In genomic region chr11:78325274-78325781, GRCh38 we compare ENCODE assay signal across 10 cellular contexts.
A peak's percentile ranks its signal among the peaks of the same experiment; 100 is the strongest.
DNase-seq lines count a peak whose midpoint lies in the region; ATAC-seq and TF ChIP-seq lines count a peak whose summit lies in the region.
"Had no signal": no experiment of that assay in that cellular context is flagged by ENCODE, and none has a peak within 500 bp of the region (broad histone marks: within the 10 kb centered on the region; RNA-seq: fewer than 3 reads in every experiment).

No MANE protein-coding gene starts in this region.

- peak; percentile 60 for ATAC-seq in HG03354 (IDR thresholded peaks at IDR 0.05; ENCODE audit: poor library complexity, severe bottlenecking, unreplicated experiment)
- ATAC-seq in activated T-cell treated with anti-CD3 and anti-CD28 coated beads, Interleukin-2, amount 50 U/mL, for 72 hours (replicated peaks in 1 of 2): peak; percentile 92

- peaks cover 35% of the 10 kb centered on the region for H3K36me3 Mint-ChIP-seq in activated naive CD4-positive, alpha-beta T cell treated with anti-CD3 and anti-CD28 coated beads, Interleukin-2, amount 10 ng/mL, durations not matched to agents 7 days and 5 days
- H3K36me3 Mint-ChIP-seq in activated T-cell treated with anti-CD3 and anti-CD28 coated beads, Interleukin-2, amount 50 U/mL, for 72 hours (ENCODE audit: insufficient read depth in 2 of 2): peaks cover 2 to 8% of the 10 kb centered on the region in 2 donors
- no peaks in the 10 kb centered on the region for H3K36me3 Mint-ChIP-seq in Calu3 (ENCODE audit: insufficient read depth, unreplicated experiment)

- peaks cover 45% of the 10 kb centered on the region for H3K4me1 Mint-ChIP-seq in activated naive CD4-positive, alpha-beta T cell treated with anti-CD3 and anti-CD28 coated beads, Interleukin-2, amount 10 ng/mL, durations not matched to agents 7 days and 5 days
- H3K4me1 Mint-ChIP-seq in activated T-cell treated with anti-CD3 and anti-CD28 coated beads, Interleukin-2, amount 50 U/mL, for 72 hours (ENCODE audit: low read depth): peaks cover 72% of the 10 kb centered on the region
- H3K4me1 Mint-ChIP-seq in Calu3 (ENCODE audit: low read depth, unreplicated experiment): no peaks in the 10 kb centered on the region

- BruUV-seq in Calu3 (replicated peaks; lab: Mats Ljungman, UMichigan): no TSS peak

- H3K27me3 Mint-ChIP-seq in activated naive CD4-positive, alpha-beta T cell treated with anti-CD3 and anti-CD28 coated beads, Interleukin-2, amount 10 ng/mL, durations not matched to agents 7 days and 5 days: no peaks in the 10 kb centered on the region
- no peaks in the 10 kb centered on the region for H3K27me3 Mint-ChIP-seq in activated T-cell treated with anti-CD3 and anti-CD28 coated beads, Interleukin-2, amount 50 U/mL, for 72 hours (ENCODE audit: low read depth)
- no peaks in the 10 kb centered on the region for H3K27me3 Mint-ChIP-seq in Calu3 (ENCODE audit: unreplicated experiment)
- H3K27me3 Mint-ChIP-seq: brain had no signal

- CTCF ChIA-PET in activated naive CD4-positive, alpha-beta T cell treated with anti-CD3 and anti-CD28 coated beads, Interleukin-2, amount 10 ng/mL, durations not matched to agents 7 days and 5 days (lab: Charles Lee): interaction anchor here (1.0 kb wide), 1 partner anchor 27 kb away, joined by 3 read pairs; no protein-coding TSS in a partner anchor
- CTCF ChIA-PET in Calu3 (lab: Charles Lee): no interaction called here

- DNase-seq in activated naive CD4-positive, alpha-beta T cell treated with anti-CD3 and anti-CD28 coated beads, Interleukin-2, amount 10 ng/mL, durations not matched to agents 7 days and 5 days: peak; percentile 37
- DNase-seq in activated naive CD4-positive, alpha-beta T cell treated with anti-CD3 and anti-CD28 coated beads, Interleukin-2, amount 50 U/mL, for 16 hours: no peak
- DNase-seq in activated T-cell treated with anti-CD3 and anti-CD28 coated beads, Interleukin-2, amount 50 U/mL, for 72 hours: peak; percentile 38 to 40
- DNase-seq in Calu3 (no peak), RKO (ENCODE audit: low spot score) (no peak), anterior cingulate cortex (lab: John Stamatoyannopoulos, UW) (no peak), NCI-H1092 treated with DMSO at 0.1 percent for 48 hours (lab: John Stamatoyannopoulos, UW) (no peak)
- DNase-seq: NCI-H2227 treated with DMSO at 0.1 percent for 48 hours had no signal

- no peak for TF ChIP-seq CTCF in Calu3 (IDR thresholded peaks at IDR 0.05; ENCODE audit: unreplicated experiment)

- H3K9me3 Mint-ChIP-seq in activated naive CD4-positive, alpha-beta T cell treated with anti-CD3 and anti-CD28 coated beads, Interleukin-2, amount 10 ng/mL, durations not matched to agents 7 days and 5 days: no peaks in the 10 kb centered on the region
- H3K9me3 Mint-ChIP-seq in activated T-cell treated with anti-CD3 and anti-CD28 coated beads, Interleukin-2, amount 50 U/mL, for 72 hours: no peaks in the 10 kb centered on the region
- H3K9me3 Mint-ChIP-seq in Calu3 (ENCODE audit: low read depth, unreplicated experiment): no peaks in the 10 kb centered on the region

- intact Hi-C loops in Calu3 (cut with micrococcal nuclease; ENCODE audit: unreplicated experiment): no loop called here

- peak overlapping the region; percentile 87 for H3K27ac Mint-ChIP-seq in activated naive CD4-positive, alpha-beta T cell treated with anti-CD3 and anti-CD28 coated beads, Interleukin-2, amount 10 ng/mL, durations not matched to agents 7 days and 5 days
- H3K27ac Mint-ChIP-seq in activated T-cell treated with anti-CD3 and anti-CD28 coated beads, Interleukin-2, amount 50 U/mL, for 72 hours: peak overlapping the region; percentile 17
- H3K27ac Mint-ChIP-seq in Calu3 (ENCODE audit: unreplicated experiment): no peak overlapping the region
- H3K27ac Mint-ChIP-seq: brain had no signal

- H3K4me3 Mint-ChIP-seq in activated naive CD4-positive, alpha-beta T cell treated with anti-CD3 and anti-CD28 coated beads, Interleukin-2, amount 10 ng/mL, durations not matched to agents 7 days and 5 days: no peak overlapping the region
- peak overlapping the region; percentile 50 to 63 for H3K4me3 Mint-ChIP-seq in activated T-cell treated with anti-CD3 and anti-CD28 coated beads, Interleukin-2, amount 50 U/mL, for 72 hours
- H3K4me3 Mint-ChIP-seq in Calu3 (ENCODE audit: low read depth, unreplicated experiment): no peak overlapping the region
- H3K4me3 Mint-ChIP-seq: brain had no signal

Comparison
In these comparisons a context has a peak if more than half of its experiments do, and no peak if none do; other contexts are left out.
1. DNase-seq: peak in activated naive CD4-positive, alpha-beta T cell treated with anti-CD3 and anti-CD28 coated beads, Interleukin-2, amount 10 ng/mL, durations not matched to agents 7 days and 5 days (single experiment) and activated T-cell treated with anti-CD3 and anti-CD28 coated beads, Interleukin-2, amount 50 U/mL, for 72 hours (2 of 2); none in activated naive CD4-positive, alpha-beta T cell treated with anti-CD3 and anti-CD28 coated beads, Interleukin-2, amount 50 U/mL, for 16 hours (single experiment), Calu3 (single experiment), RKO (single experiment), anterior cingulate cortex (0 of 58) and NCI-H1092 treated with DMSO at 0.1 percent for 48 hours (single experiment).
2. H3K4me3 Mint-ChIP-seq: peak in activated T-cell treated with anti-CD3 and anti-CD28 coated beads, Interleukin-2, amount 50 U/mL, for 72 hours (2 of 2); none in activated naive CD4-positive, alpha-beta T cell treated with anti-CD3 and anti-CD28 coated beads, Interleukin-2, amount 10 ng/mL, durations not matched to agents 7 days and 5 days (single experiment) and Calu3 (single experiment).